In genomic region chr9:127722055-127722454, GRCh38 we compare ENCODE assay signal across 1 cellular context.
TF ChIP-seq lines count a peak whose summit lies in the region.

No MANE protein-coding gene starts in this region.

TF ChIP-seq in GM23338, 12 proteins besides CTCF, POLR2A, EP300 and RAD21 (continued from another document):
- TF ChIP-seq, protein P1, sequence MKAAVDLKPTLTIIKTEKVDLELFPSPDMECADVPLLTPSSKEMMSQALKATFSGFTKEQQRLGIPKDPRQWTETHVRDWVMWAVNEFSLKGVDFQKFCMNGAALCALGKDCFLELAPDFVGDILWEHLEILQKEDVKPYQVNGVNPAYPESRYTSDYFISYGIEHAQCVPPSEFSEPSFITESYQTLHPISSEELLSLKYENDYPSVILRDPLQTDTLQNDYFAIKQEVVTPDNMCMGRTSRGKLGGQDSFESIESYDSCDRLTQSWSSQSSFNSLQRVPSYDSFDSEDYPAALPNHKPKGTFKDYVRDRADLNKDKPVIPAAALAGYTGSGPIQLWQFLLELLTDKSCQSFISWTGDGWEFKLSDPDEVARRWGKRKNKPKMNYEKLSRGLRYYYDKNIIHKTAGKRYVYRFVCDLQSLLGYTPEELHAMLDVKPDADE (IDR thresholded peaks at IDR 0.05): no peak
- no peak for TF ChIP-seq EZH2phosphoT487 (IDR thresholded peaks at IDR 0.05; ENCODE audit: unreplicated experiment)
- TF ChIP-seq CREB1 (CRISPR knock-in tag; IDR thresholded peaks at IDR 0.05; ENCODE audit: low read depth): no peak
- TF ChIP-seq ZNF114 (CRISPR knock-in tag; IDR thresholded peaks at IDR 0.05): no peak
- TF ChIP-seq, protein P2, sequence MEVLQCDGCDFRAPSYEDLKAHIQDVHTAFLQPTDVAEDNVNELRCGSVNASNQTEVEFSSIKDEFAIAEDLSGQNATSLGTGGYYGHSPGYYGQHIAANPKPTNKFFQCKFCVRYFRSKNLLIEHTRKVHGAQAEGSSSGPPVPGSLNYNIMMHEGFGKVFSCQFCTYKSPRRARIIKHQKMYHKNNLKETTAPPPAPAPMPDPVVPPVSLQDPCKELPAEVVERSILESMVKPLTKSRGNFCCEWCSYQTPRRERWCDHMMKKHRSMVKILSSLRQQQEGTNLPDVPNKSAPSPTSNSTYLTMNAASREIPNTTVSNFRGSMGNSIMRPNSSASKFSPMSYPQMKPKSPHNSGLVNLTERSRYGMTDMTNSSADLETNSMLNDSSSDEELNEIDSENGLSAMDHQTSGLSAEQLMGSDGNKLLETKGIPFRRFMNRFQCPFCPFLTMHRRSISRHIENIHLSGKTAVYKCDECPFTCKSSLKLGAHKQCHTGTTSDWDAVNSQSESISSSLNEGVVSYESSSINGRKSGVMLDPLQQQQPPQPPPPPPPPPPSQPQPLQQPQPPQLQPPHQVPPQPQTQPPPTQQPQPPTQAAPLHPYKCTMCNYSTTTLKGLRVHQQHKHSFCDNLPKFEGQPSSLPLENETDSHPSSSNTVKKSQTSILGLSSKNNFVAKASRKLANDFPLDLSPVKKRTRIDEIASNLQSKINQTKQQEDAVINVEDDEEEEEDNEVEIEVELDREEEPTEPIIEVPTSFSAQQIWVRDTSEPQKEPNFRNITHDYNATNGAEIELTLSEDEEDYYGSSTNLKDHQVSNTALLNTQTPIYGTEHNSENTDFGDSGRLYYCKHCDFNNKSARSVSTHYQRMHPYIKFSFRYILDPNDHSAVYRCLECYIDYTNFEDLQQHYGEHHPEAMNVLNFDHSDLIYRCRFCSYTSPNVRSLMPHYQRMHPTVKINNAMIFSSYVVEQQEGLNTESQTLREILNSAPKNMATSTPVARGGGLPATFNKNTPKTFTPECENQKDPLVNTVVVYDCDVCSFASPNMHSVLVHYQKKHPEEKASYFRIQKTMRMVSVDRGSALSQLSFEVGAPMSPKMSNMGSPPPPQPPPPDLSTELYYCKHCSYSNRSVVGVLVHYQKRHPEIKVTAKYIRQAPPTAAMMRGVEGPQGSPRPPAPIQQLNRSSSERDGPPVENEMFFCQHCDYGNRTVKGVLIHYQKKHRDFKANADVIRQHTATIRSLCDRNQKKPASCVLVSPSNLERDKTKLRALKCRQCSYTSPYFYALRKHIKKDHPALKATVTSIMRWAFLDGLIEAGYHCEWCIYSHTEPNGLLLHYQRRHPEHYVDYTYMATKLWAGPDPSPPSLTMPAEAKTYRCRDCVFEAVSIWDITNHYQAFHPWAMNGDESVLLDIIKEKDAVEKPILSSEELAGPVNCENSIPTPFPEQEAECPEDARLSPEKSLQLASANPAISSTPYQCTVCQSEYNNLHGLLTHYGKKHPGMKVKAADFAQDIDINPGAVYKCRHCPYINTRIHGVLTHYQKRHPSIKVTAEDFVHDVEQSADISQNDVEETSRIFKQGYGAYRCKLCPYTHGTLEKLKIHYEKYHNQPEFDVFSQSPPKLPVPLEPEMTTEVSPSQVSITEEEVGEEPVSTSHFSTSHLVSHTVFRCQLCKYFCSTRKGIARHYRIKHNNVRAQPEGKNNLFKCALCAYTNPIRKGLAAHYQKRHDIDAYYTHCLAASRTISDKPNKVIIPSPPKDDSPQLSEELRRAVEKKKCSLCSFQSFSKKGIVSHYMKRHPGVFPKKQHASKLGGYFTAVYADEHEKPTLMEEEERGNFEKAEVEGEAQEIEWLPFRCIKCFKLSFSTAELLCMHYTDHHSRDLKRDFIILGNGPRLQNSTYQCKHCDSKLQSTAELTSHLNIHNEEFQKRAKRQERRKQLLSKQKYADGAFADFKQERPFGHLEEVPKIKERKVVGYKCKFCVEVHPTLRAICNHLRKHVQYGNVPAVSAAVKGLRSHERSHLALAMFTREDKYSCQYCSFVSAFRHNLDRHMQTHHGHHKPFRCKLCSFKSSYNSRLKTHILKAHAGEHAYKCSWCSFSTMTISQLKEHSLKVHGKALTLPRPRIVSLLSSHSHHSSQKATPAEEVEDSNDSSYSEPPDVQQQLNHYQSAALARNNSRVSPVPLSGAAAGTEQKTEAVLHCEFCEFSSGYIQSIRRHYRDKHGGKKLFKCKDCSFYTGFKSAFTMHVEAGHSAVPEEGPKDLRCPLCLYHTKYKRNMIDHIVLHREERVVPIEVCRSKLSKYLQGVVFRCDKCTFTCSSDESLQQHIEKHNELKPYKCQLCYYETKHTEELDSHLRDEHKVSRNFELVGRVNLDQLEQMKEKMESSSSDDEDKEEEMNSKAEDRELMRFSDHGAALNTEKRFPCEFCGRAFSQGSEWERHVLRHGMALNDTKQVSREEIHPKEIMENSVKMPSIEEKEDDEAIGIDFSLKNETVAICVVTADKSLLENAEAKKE (CRISPR knock-in tag; IDR thresholded peaks at IDR 0.05): no peak
